In the genomic region with DNA sequence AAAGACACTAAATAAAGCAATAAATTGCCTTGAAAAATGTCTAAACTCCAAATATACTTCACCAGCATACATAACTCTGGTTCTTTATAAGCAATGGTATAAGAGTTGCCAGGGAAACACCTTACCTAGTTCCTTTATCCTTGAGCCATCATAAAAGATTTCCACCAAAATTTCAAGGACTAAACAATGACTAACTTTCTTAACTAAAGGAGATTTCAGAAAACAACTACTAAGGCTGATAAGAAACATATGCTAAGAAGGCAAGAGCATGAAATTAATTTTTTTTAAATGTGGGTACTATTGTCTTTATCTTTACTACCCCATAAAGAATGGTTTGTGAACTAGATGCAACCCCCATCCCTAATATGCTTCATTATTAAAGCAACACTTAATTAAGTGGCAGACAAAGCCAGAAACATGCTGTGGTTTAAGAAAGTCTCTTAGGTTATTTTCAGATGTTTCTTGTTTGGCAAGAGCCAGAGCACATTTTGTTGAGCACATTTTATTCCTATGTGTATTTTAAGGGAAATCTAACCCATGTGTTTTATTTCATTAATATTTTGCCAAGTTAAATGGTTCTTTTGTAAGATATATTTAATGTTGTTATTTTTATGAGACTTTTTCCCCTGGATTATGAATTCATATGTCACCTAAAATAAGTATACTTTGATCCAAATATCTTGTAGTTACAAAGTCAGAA, we compare ENCODE assay signal across 16 cellular contexts. TPM values are rescaled to one million over a fixed set of nuclear protein-coding genes. Genes with fewer than 3 reads are reported as not detected.
DNase-seq lines count a peak whose midpoint lies in the region; TF ChIP-seq lines count a peak whose summit lies in the region.
"Had no signal": no experiment of that assay in that cellular context is flagged by ENCODE, and none has a peak within 500 bp of the region (broad histone marks: within the 10 kb centered on the region; RNA-seq: fewer than 3 reads in every experiment).

No MANE protein-coding gene starts in this region.

- H3K9ac ChIP-seq in GM23248: 0 out of 2 replicates have a peak overlapping the region, but pooled peaks have one; percentile 12

- H3K4me1 ChIP-seq in GM23248 (ENCODE audit: insufficient read depth) (peaks cover 20% of the 10 kb centered on the region), esophagus muscularis mucosa (no peaks in the 10 kb centered on the region), left ventricle myocardium inferior (no peaks in the 10 kb centered on the region), suprapubic skin (no peaks in the 10 kb centered on the region), adrenal gland (replicated peaks in 1 of 2) (peaks cover 0 to 11% of the 10 kb centered on the region in 2 donors)
- H3K4me1 ChIP-seq: HAP-1 had no signal

- in situ Hi-C loops in GM23248 (cut with MboI): no loop called here

- H4K20me1 ChIP-seq in GM23248 (ENCODE audit: insufficient read depth): no peaks in the 10 kb centered on the region

- no peaks in the 10 kb centered on the region for H3K9me2 ChIP-seq in GM23248 (ENCODE audit: insufficient read depth)

- H3K9me3 ChIP-seq in GM23248 (ENCODE audit: low read depth) (no peaks in the 10 kb centered on the region), esophagus muscularis mucosa (peaks cover 0 to 10% (median 0%) of the 10 kb centered on the region in 4 donors), left ventricle myocardium inferior (replicated peaks) (peaks cover 11% of the 10 kb centered on the region), suprapubic skin (no peaks in the 10 kb centered on the region), adrenal gland (replicated peaks in 1 of 3) (peaks cover 0 to 4% (median 0%) of the 10 kb centered on the region in 3 donors)
- H3K9me3 ChIP-seq: HAP-1 had no signal

- H3K27me3 ChIP-seq in GM23248 (replicated peaks; ENCODE audit: insufficient read depth): no peaks in the 10 kb centered on the region
- H3K27me3 ChIP-seq in esophagus muscularis mucosa: no peaks in the 10 kb centered on the region
- no peaks in the 10 kb centered on the region for H3K27me3 ChIP-seq in left ventricle myocardium inferior (ENCODE audit: low read depth)
- no peaks in the 10 kb centered on the region for H3K27me3 ChIP-seq in suprapubic skin
- H3K27me3 ChIP-seq in adrenal gland: no peaks in the 10 kb centered on the region

- TF ChIP-seq EP300 in esophagus muscularis mucosa (IDR thresholded peaks at IDR 0.05) (no peak), suprapubic skin (IDR thresholded peaks at IDR 0.05) (no peak)

- no peak for TF ChIP-seq POLR2A in esophagus muscularis mucosa (IDR thresholded peaks at IDR 0.05; ENCODE audit: low read depth)
- no peak for TF ChIP-seq POLR2A in suprapubic skin (IDR thresholded peaks at IDR 0.05)
- no peak for TF ChIP-seq POLR2A in adrenal gland (IDR thresholded peaks at IDR 0.05)

- peaks cover 18% of the 10 kb centered on the region for H3F3A ChIP-seq in GM23248 (ENCODE audit: insufficient read depth)

- peaks cover 72% of the 10 kb centered on the region for H3K79me2 ChIP-seq in GM23248 (ENCODE audit: insufficient read depth)

- TF ChIP-seq CTCF in esophagus muscularis mucosa (IDR thresholded peaks at IDR 0.05): no peak
- no peak for TF ChIP-seq CTCF in left ventricle myocardium inferior (IDR thresholded peaks at IDR 0.05; ENCODE audit: borderline replicate concordance)
- TF ChIP-seq CTCF in suprapubic skin (IDR thresholded peaks at IDR 0.05): no peak
- no peak for TF ChIP-seq CTCF in adrenal gland (IDR thresholded peaks at IDR 0.05)

- H3K4me3 ChIP-seq in GM23248 (no peak overlapping the region), esophagus muscularis mucosa (no peak overlapping the region), left ventricle myocardium inferior (no peak overlapping the region), suprapubic skin (no peak overlapping the region), adrenal gland (no peak overlapping the region)
- H3K4me3 ChIP-seq: HAP-1 had no signal

- H2AFZ ChIP-seq in GM23248: peak overlapping the region; percentile 30; the same call in 1 of the 2 replicates

- H3K36me3 ChIP-seq in GM23248 (ENCODE audit: low read depth) (no peaks in the 10 kb centered on the region), esophagus muscularis mucosa (no peaks in the 10 kb centered on the region), left ventricle myocardium inferior (no peaks in the 10 kb centered on the region), suprapubic skin (no peaks in the 10 kb centered on the region), adrenal gland (replicated peaks in 1 of 2) (no peaks in the 10 kb centered on the region)
- H3K36me3 ChIP-seq: HAP-1 had no signal

- H3K27ac ChIP-seq in GM23248 (peak overlapping the region; percentile 33; the same call in 1 of the 2 replicates), esophagus muscularis mucosa (replicated peaks in 1 of 4) (peak overlapping the region in 3 of 4 donors; percentile 20 to 54 (median 26)), left ventricle myocardium inferior (replicated peaks) (peak overlapping the region; percentile 62), suprapubic skin (peak overlapping the region; percentile 57), adrenal gland (no peak overlapping the region)
- H3K27ac ChIP-seq: C4-2B had no signal

- H3K4me2 ChIP-seq in GM23248 (ENCODE audit: unreplicated experiment): no peak overlapping the region

- DNase-seq in GM23248 (peak; percentile 40), esophagus muscularis mucosa (ENCODE audit: extremely low spot score) (no peak), left ventricle myocardium inferior (no peak), suprapubic skin (ENCODE audit: low spot score in 2 of 2) (no peak), D341Med (ENCODE audit: low spot score) (no peak), adrenal gland (no peak), NCI-H526 (lab: John Stamatoyannopoulos, UW) (no peak)
- DNase-seq: COR-L47; NCI-H1436; NCI-H2081; NCI-H526 treated with DMSO at 0.1 percent for 48 hours; NK-92 treated with Interleukin-12 subunit alpha and Interleukin-12 subunit beta, amount 100 ng/mL, for 24 hours; OCI-M1; RPMI8226 had no signal

- intact Hi-C loops in esophagus muscularis mucosa (cut with DNase I) (no loop called here), left ventricle myocardium inferior (cut with micrococcal nuclease) (no loop called here), adrenal gland (cut with DNase I) (no loop called here)

RNA-seq across cellular contexts. Expression of gene VEPH1, which starts 17.4 kb away (rescaled TPM):
- 34.0 and 44.0 TPM in 2 replicates for total RNA-seq in GM23248 (2014; rRNA removed; shearing (Covaris generic))
- 35.3 and 36.8 TPM in 2 replicates for polyA plus RNA-seq in GM23248 (2016; fragmentation: Nextera tagmentation; extraction: Ambion mirVana)
- total RNA-seq in esophagus muscularis mucosa: 1 to 10 TPM in 1 of 4 donors, under 1 TPM in 2, not detected in 1; 0.23 to 1.2 (median 0.52) TPM
- total RNA-seq in left ventricle myocardium inferior: 0.16 TPM
- total RNA-seq in suprapubic skin: 1 to 10 TPM; 2.9 to 9.3 (median 5.7) TPM
- total RNA-seq in adrenal gland: 100 to 1,000 TPM in 2 of 8 donors, 10 to 100 TPM in 6; 21.4 to 124 (median 86.5) TPM
- 10 to 100 TPM; 25.8 to 33.2 (median 27.4) TPM for polyA plus RNA-seq in adrenal gland

Comparison
In these comparisons a context has a peak if more than half of its experiments do, and no peak if none do; other contexts are left out.
1. H3K27ac ChIP-seq: peak in GM23248 (single experiment), esophagus muscularis mucosa (3 of 4), left ventricle myocardium inferior (single experiment) and suprapubic skin (single experiment); none in adrenal gland (0 of 5).